Comparison of ENCODE assay signal across 8 cellular contexts in the genomic region with DNA sequence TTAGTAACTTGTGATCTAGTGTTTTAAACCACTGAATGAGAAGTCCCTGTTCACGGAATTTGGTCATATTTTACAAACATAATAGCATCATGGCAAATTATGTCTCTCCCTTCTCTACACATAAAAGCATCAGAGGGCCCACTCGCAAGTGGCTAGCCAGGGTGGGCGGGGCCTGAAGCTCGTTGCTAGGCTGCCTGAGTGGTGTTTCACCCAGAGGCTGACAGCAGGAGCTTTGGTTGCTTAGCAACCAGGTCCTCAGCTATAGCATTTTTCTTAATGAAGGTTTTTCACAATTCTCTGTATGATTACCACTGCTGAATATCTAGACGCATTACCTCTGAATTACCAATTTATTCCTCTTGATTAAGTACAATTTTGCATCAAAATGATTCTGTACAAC.
DNase-seq lines count a peak whose midpoint lies in the region; ATAC-seq and TF ChIP-seq lines count a peak whose summit lies in the region.

No MANE protein-coding gene starts in this region.

- H3K36me3 ChIP-seq in GM23248 (ENCODE audit: low read depth): no peaks in the 10 kb centered on the region
- H3K36me3 ChIP-seq in body of pancreas (replicated peaks in 1 of 2; ENCODE audit: insufficient read depth in 1 of 2, low read depth in 2 of 2): no peaks in the 10 kb centered on the region
- no peaks in the 10 kb centered on the region for H3K36me3 ChIP-seq in neural cell (ENCODE audit: insufficient read depth, low read length)

- TF ChIP-seq CTCF in body of pancreas (IDR thresholded peaks at IDR 0.05) (no peak), neural cell (IDR thresholded peaks at IDR 0.05; ENCODE audit: poor library complexity, severe bottlenecking) (no peak)

- DNase-seq in GM23248 (peak; percentile 69), NCI-H1930 (lab: John Stamatoyannopoulos, UW) (peak; percentile 62 to 80), body of pancreas (peak in 3 of 4 donors; percentile 46 to 61 (median 60)), COLO829 (ENCODE audit: low spot score) (no peak), NOMO-1 treated with dmso at 0.1 percent for 144 hours (lab: John Stamatoyannopoulos, UW; ENCODE audit: unreplicated experiment) (no peak)

- no peak for ATAC-seq in body of pancreas
- no peak for ATAC-seq in HG02571 (IDR thresholded peaks at IDR 0.05; ENCODE audit: unreplicated experiment)
- ATAC-seq in HG02642 (IDR thresholded peaks at IDR 0.05; ENCODE audit: poor library complexity, unreplicated experiment): no peak

- H3K4me3 ChIP-seq in GM23248: no peak overlapping the region
- no peak overlapping the region for H3K4me3 ChIP-seq in body of pancreas
- peak overlapping the region; percentile 55 for H3K4me3 ChIP-seq in neural cell (ENCODE audit: low read length)

- H3K27ac ChIP-seq in GM23248 (no peak overlapping the region), body of pancreas (no peak overlapping the region), neural cell (ENCODE audit: low read length) (peak overlapping the region; percentile 96)

- H3K4me2 ChIP-seq in GM23248 (ENCODE audit: unreplicated experiment): no peak overlapping the region
- peak overlapping the region; percentile 81 for H3K4me2 ChIP-seq in neural cell (ENCODE audit: low read length)

- H3K9me2 ChIP-seq in GM23248 (ENCODE audit: insufficient read depth): no peaks in the 10 kb centered on the region
- H3K9me2 ChIP-seq in neural cell (ENCODE audit: insufficient read depth, low read length): no peaks in the 10 kb centered on the region

- H3K9ac ChIP-seq in GM23248 (no peak overlapping the region), neural cell (ENCODE audit: low read length) (peak overlapping the region; percentile 64)

- H3K9me3 ChIP-seq in GM23248 (ENCODE audit: low read depth) (no peaks in the 10 kb centered on the region), body of pancreas (no peaks in the 10 kb centered on the region), neural cell (ENCODE audit: low read length) (no peaks in the 10 kb centered on the region)

- H3K27me3 ChIP-seq in GM23248 (replicated peaks; ENCODE audit: insufficient read depth) (no peaks in the 10 kb centered on the region), body of pancreas (no peaks in the 10 kb centered on the region), neural cell (ENCODE audit: insufficient read depth, low read depth, low read length) (no peaks in the 10 kb centered on the region)

- in situ Hi-C loops in GM23248 (cut with MboI): no loop called here

- H3F3A ChIP-seq in GM23248 (ENCODE audit: insufficient read depth) (no peaks in the 10 kb centered on the region), neural cell (ENCODE audit: insufficient read depth, low read length, poor library complexity, severe bottlenecking) (peaks cover 17% of the 10 kb centered on the region)

- H3K4me1 ChIP-seq in GM23248 (ENCODE audit: insufficient read depth) (no peaks in the 10 kb centered on the region), body of pancreas (no peaks in the 10 kb centered on the region)

- intact Hi-C loops in body of pancreas (cut with DNase I): no loop called here

- peak; percentile 35 for TF ChIP-seq RAD21 in neural cell (conservative IDR thresholded peaks at IDR 0.05)

- WGBS in GM23248 (ENCODE audit: low coverage in 1 of 2, low lambda C conversion rate in 2 of 2, missing lambda C conversion rate in 2 of 2), 2 experiments: 40 to 44% methylated on average over 5 of the region's 5 CpGs
- 35 to 44% methylated on average over 5 of the region's 5 CpGs for WGBS in body of pancreas, 2 donors

- H3K79me2 ChIP-seq in GM23248 (ENCODE audit: insufficient read depth) (no peaks in the 10 kb centered on the region), neural cell (replicated peaks; ENCODE audit: insufficient read depth, low read length) (no peaks in the 10 kb centered on the region)

- H2AFZ ChIP-seq in GM23248 (no peak overlapping the region), neural cell (ENCODE audit: low read depth, low read length) (no peak overlapping the region)

- TF ChIP-seq POLR2A in body of pancreas (IDR thresholded peaks at IDR 0.05): no peak

- TF ChIP-seq EP300 in neural cell (conservative IDR thresholded peaks at IDR 0.05; ENCODE audit: poor library complexity, severe bottlenecking): peak; percentile 86

- no peaks in the 10 kb centered on the region for H4K20me1 ChIP-seq in GM23248 (ENCODE audit: insufficient read depth)
- no peaks in the 10 kb centered on the region for H4K20me1 ChIP-seq in neural cell (ENCODE audit: insufficient read depth)

TF ChIP-seq in neural cell, 6 proteins besides CTCF, POLR2A, EP300 and RAD21:
- TF ChIP-seq POLR2AphosphoS5 (IDR thresholded peaks at IDR 0.05) (peak; percentile 82), EZH2 (IDR thresholded peaks at IDR 0.05; ENCODE audit: borderline replicate concordance, insufficient read depth, low read length, poor library complexity, severe bottlenecking) (no peak), MXI1 (conservative IDR thresholded peaks at IDR 0.05; ENCODE audit: poor library complexity, severe bottlenecking) (peak; percentile 46), TAF1 (IDR thresholded peaks at IDR 0.05; ENCODE audit: low read depth) (no peak), SMC3 (conservative IDR thresholded peaks at IDR 0.05; ENCODE audit: poor library complexity) (no peak)
- TF ChIP-seq, protein P1, sequence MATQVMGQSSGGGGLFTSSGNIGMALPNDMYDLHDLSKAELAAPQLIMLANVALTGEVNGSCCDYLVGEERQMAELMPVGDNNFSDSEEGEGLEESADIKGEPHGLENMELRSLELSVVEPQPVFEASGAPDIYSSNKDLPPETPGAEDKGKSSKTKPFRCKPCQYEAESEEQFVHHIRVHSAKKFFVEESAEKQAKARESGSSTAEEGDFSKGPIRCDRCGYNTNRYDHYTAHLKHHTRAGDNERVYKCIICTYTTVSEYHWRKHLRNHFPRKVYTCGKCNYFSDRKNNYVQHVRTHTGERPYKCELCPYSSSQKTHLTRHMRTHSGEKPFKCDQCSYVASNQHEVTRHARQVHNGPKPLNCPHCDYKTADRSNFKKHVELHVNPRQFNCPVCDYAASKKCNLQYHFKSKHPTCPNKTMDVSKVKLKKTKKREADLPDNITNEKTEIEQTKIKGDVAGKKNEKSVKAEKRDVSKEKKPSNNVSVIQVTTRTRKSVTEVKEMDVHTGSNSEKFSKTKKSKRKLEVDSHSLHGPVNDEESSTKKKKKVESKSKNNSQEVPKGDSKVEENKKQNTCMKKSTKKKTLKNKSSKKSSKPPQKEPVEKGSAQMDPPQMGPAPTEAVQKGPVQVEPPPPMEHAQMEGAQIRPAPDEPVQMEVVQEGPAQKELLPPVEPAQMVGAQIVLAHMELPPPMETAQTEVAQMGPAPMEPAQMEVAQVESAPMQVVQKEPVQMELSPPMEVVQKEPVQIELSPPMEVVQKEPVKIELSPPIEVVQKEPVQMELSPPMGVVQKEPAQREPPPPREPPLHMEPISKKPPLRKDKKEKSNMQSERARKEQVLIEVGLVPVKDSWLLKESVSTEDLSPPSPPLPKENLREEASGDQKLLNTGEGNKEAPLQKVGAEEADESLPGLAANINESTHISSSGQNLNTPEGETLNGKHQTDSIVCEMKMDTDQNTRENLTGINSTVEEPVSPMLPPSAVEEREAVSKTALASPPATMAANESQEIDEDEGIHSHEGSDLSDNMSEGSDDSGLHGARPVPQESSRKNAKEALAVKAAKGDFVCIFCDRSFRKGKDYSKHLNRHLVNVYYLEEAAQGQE (IDR thresholded peaks at IDR 0.05; ENCODE audit: borderline replicate concordance): no peak

Comparison
In these comparisons a context has a peak if more than half of its experiments do, and no peak if none do; other contexts are left out.
1. DNase-seq: peak in GM23248 (single experiment), NCI-H1930 (2 of 2) and body of pancreas (3 of 4); none in COLO829 (single experiment) and NOMO-1 treated with dmso at 0.1 percent for 144 hours (single experiment).